23 cellular contexts compared by ENCODE assay signal in the genomic region with DNA sequence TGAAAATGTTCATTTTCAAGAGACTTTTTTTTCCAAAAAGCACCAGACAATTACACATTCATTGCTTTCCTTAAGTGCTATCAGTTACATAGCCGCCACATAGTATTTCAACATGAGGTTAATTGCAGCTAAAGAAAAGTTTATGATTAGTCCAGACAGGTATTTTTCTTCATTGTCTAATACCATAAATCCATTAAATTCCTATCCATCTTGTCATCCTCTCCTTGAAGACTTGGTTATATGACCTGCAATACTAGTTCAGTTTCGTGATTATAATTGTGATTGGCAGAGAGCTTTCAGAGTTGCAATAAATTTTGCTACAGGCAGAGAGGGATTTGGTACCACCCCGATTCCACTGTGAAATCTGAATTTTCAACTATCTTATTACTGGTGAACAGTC.
DNase-seq lines count a peak whose midpoint lies in the region; ATAC-seq, FAIRE-seq and TF ChIP-seq lines count a peak whose summit lies in the region.
"Had no signal": no experiment of that assay in that cellular context is flagged by ENCODE, and none has a peak within 500 bp of the region (broad histone marks: within the 10 kb centered on the region; RNA-seq: fewer than 3 reads in every experiment).

No MANE protein-coding gene starts in this region.

- BruUV-seq in mammary epithelial cell (replicated peaks; lab: Mats Ljungman, UMichigan) (no TSS peak), PC-3 (replicated peaks; lab: Mats Ljungman, UMichigan) (no TSS peak)

- POLR2A ChIA-PET in PC-3 (lab: Charles Lee; ENCODE audit: unreplicated experiment) = no interaction called here

- no peaks in the 10 kb centered on the region for H4K20me1 ChIP-seq in mammary epithelial cell (ENCODE audit: insufficient read depth, low read length)
- H4K20me1 ChIP-seq in PC-3 (ENCODE audit: low read length) = no peaks in the 10 kb centered on the region
- H4K20me1 ChIP-seq: BLaER1 treated with 17β-estradiol and CSF1 and Interleukin-3, amounts not matched to agents 10 nM and 100 nM had no signal

- H2AFZ ChIP-seq in mammary epithelial cell (ENCODE audit: low read depth, low read length) = no peak overlapping the region
- no peak overlapping the region for H2AFZ ChIP-seq in PC-3 (ENCODE audit: low read length)

- H3K4me2 ChIP-seq in mammary epithelial cell (ENCODE audit: insufficient read depth, low read depth, low read length) (no peak overlapping the region), PC-3 (ENCODE audit: low read length) (no peak overlapping the region)
- H3K4me2 ChIP-seq: A549; BLaER1 treated with 17β-estradiol and CSF1 and Interleukin-3, amounts not matched to agents 10 nM and 100 nM had no signal

- WGBS in mammary epithelial cell (ENCODE audit: low coverage, missing lambda C conversion rate) = 56% methylated on average over 3 of the region's 3 CpGs

- H3K27me3 ChIP-seq in mammary epithelial cell (ENCODE audit: insufficient read depth, low read length) = no peaks in the 10 kb centered on the region
- H3K27me3 ChIP-seq in breast epithelium = no peaks in the 10 kb centered on the region
- no peaks in the 10 kb centered on the region for H3K27me3 ChIP-seq in PC-3 (ENCODE audit: low read length)
- no peaks in the 10 kb centered on the region for H3K27me3 ChIP-seq in bronchial epithelial cell (ENCODE audit: control insufficient read depth, insufficient read depth, low read length)
- no peaks in the 10 kb centered on the region for H3K27me3 ChIP-seq in foreskin keratinocyte
- H3K27me3 ChIP-seq: BE2C; BLaER1 treated with 17β-estradiol and CSF1 and Interleukin-3, amounts not matched to agents 10 nM and 100 nM had no signal

- FAIRE-seq in bronchial epithelial cell (lab: Jason Lieb, UNC) (no peak), kidney (lab: Jason Lieb, UNC) (no peak)
- FAIRE-seq: A549, G401.6, GM12892, H1 had no signal

- H3K9me3 ChIP-seq in mammary epithelial cell (replicated peaks; ENCODE audit: insufficient read depth, low read length) (no peaks in the 10 kb centered on the region), breast epithelium (no peaks in the 10 kb centered on the region), PC-3 (ENCODE audit: low read length) (no peaks in the 10 kb centered on the region), kidney (ENCODE audit: control insufficient read depth in 1 of 2, low read length in 2 of 2) (no peaks in the 10 kb centered on the region)
- H3K9me3 ChIP-seq: A549; BE2C; BLaER1 treated with 17β-estradiol and CSF1 and Interleukin-3, amounts not matched to agents 10 nM and 100 nM had no signal

- ATAC-seq in PC-3 (no peak; the same call in 1 of the 2 replicates), foreskin keratinocyte (peak; percentile 89)
- ATAC-seq: A549 had no signal

- no peak overlapping the region for H3K4me3 ChIP-seq in mammary epithelial cell (replicated peaks in 1 of 3; ENCODE audit: insufficient read depth in 1 of 3, low read depth in 2 of 3, low read length in 3 of 3)
- H3K4me3 ChIP-seq in breast epithelium = no peak overlapping the region
- no peak overlapping the region for H3K4me3 ChIP-seq in PC-3 (ENCODE audit: low read length)
- no peak overlapping the region for H3K4me3 ChIP-seq in bronchial epithelial cell (ENCODE audit: low read depth, low read length)
- no peak overlapping the region for H3K4me3 ChIP-seq in kidney (ENCODE audit: low read length in 2 of 2)
- H3K4me3 ChIP-seq: A549; BLaER1 treated with 17β-estradiol and CSF1 and Interleukin-3, amounts not matched to agents 10 nM and 100 nM had no signal

- DNase-seq in mammary epithelial cell (peak; percentile 39), breast epithelium (ENCODE audit: low spot score in 2 of 2) (no peak), PC-3 (peak; percentile 55), bronchial epithelial cell (ENCODE audit: low read depth) (peak; percentile 65), foreskin keratinocyte (peak; percentile 63 to 84), SKM-1 treated with dmso at 0.1 percent for 144 hours (lab: John Stamatoyannopoulos, UW; ENCODE audit: unreplicated experiment) (no peak), kidney (no peak), amygdala (lab: John Stamatoyannopoulos, UW) (no peak)
- DNase-seq: 8988T; ACHN; AML-193; BE2C; CD4-positive, alpha-beta T cell; CD8-positive, alpha-beta memory T cell; DMS53; DMS79 treated with DMSO at 0.1 percent for 48 hours; H7; HCEC 1CT had no signal

- no peaks in the 10 kb centered on the region for H3K79me2 ChIP-seq in mammary epithelial cell (ENCODE audit: insufficient read depth, low read length)
- H3K79me2 ChIP-seq in PC-3 (ENCODE audit: low read length) = no peaks in the 10 kb centered on the region

- no peaks in the 10 kb centered on the region for H3K9me2 ChIP-seq in PC-3 (replicated peaks; ENCODE audit: low read length)

- intact Hi-C loops in mammary epithelial cell (cut with micrococcal nuclease) = no loop called here
- intact Hi-C loops in breast epithelium (cut with DNase I; ENCODE audit: low total_unique reads) = no loop called here
- intact Hi-C loops in PC-3 (cut with micrococcal nuclease) = no loop called here
- intact Hi-C loops in kidney (cut with DNase I) = no loop called here

- CTCF ChIA-PET in mammary epithelial cell (lab: Charles Lee; ENCODE audit: low non-redundant PET) (interaction anchor here (0.6 kb wide), 1 partner anchor 1338 kb away, joined by 4 read pairs; no protein-coding TSS in a partner anchor), PC-3 (lab: Charles Lee) (no interaction called here)

- H3K27ac ChIP-seq in mammary epithelial cell (ENCODE audit: insufficient read depth, low read depth, low read length) (no peak overlapping the region), breast epithelium (no peak overlapping the region), PC-3 (ENCODE audit: low read length) (no peak overlapping the region), foreskin keratinocyte (no peak overlapping the region), kidney (ENCODE audit: low read depth in 2 of 2, low read length in 2 of 2) (no peak overlapping the region)
- H3K27ac ChIP-seq: A549; BLaER1 treated with 17β-estradiol and CSF1 and Interleukin-3, amounts not matched to agents 10 nM and 100 nM had no signal

- TF ChIP-seq CTCF in mammary epithelial cell (conservative IDR thresholded peaks at IDR 0.05 in 1 of 2, IDR thresholded peaks at IDR 0.05 in 1 of 2; ENCODE audit: extremely low read depth in 1 of 2, insufficient read depth in 1 of 2, low read depth in 1 of 2, low read length in 2 of 2) = no peak
- no peak for TF ChIP-seq CTCF in breast epithelium (IDR thresholded peaks at IDR 0.05)
- no peak for TF ChIP-seq CTCF in PC-3 (conservative IDR thresholded peaks at IDR 0.05; ENCODE audit: low read depth, low read length)
- no peak for TF ChIP-seq CTCF in bronchial epithelial cell (IDR thresholded peaks at IDR 0.05; ENCODE audit: insufficient read depth, low read length, severe bottlenecking)
- no peak for TF ChIP-seq CTCF in foreskin keratinocyte (conservative IDR thresholded peaks at IDR 0.05)
- TF ChIP-seq CTCF in kidney (IDR thresholded peaks at IDR 0.05; ENCODE audit: borderline replicate concordance, extremely low read depth, insufficient read depth) = no peak

- TF ChIP-seq POLR2A in breast epithelium (IDR thresholded peaks at IDR 0.05) = no peak

- in situ Hi-C loops in mammary epithelial cell (cut with MboI; ENCODE audit: low sequenced_read_pairs in 2 of 2) = no loop called here

- dilution Hi-C loops in mammary epithelial cell (cut with HindIII; ENCODE audit: low sequenced_read_pairs) = no loop called here

- no peaks in the 10 kb centered on the region for H3K4me1 ChIP-seq in mammary epithelial cell (ENCODE audit: insufficient read depth, low read length)
- no peaks in the 10 kb centered on the region for H3K4me1 ChIP-seq in breast epithelium
- no peaks in the 10 kb centered on the region for H3K4me1 ChIP-seq in PC-3 (ENCODE audit: insufficient read depth, low read length)
- no peaks in the 10 kb centered on the region for H3K4me1 ChIP-seq in foreskin keratinocyte
- no peaks in the 10 kb centered on the region for H3K4me1 ChIP-seq in kidney (ENCODE audit: control insufficient read depth in 1 of 2, insufficient read depth in 1 of 2, low read depth in 1 of 2, low read length in 2 of 2)
- H3K4me1 ChIP-seq: A549; BE2C; BLaER1 treated with 17β-estradiol and CSF1 and Interleukin-3, amounts not matched to agents 10 nM and 100 nM had no signal

- no peaks in the 10 kb centered on the region for H3F3A ChIP-seq in PC-3 (ENCODE audit: low read length, unreplicated experiment)

- H3K9ac ChIP-seq in mammary epithelial cell (ENCODE audit: insufficient read depth, low read length) (no peak overlapping the region), PC-3 (ENCODE audit: low read length) (no peak overlapping the region), kidney (ENCODE audit: low read length in 2 of 2) (no peak overlapping the region)
- H3K9ac ChIP-seq: BLaER1 treated with 17β-estradiol and CSF1 and Interleukin-3, amounts not matched to agents 10 nM and 100 nM had no signal

- no peaks in the 10 kb centered on the region for H3K36me3 ChIP-seq in mammary epithelial cell (ENCODE audit: insufficient read depth, low read length)
- no peaks in the 10 kb centered on the region for H3K36me3 ChIP-seq in breast epithelium
- H3K36me3 ChIP-seq in PC-3 (ENCODE audit: low read depth, low read length) = no peaks in the 10 kb centered on the region
- H3K36me3 ChIP-seq in bronchial epithelial cell (ENCODE audit: control insufficient read depth, insufficient read depth, low read length) = no peaks in the 10 kb centered on the region
- H3K36me3 ChIP-seq in kidney (ENCODE audit: control insufficient read depth in 1 of 2, insufficient read depth in 2 of 2, low read length in 2 of 2) = no peaks in the 10 kb centered on the region
- H3K36me3 ChIP-seq: BE2C; BLaER1 treated with 17β-estradiol and CSF1 and Interleukin-3, amounts not matched to agents 10 nM and 100 nM had no signal

Comparison
In these comparisons a context has a peak if more than half of its experiments do, and no peak if none do; other contexts are left out.
1. DNase-seq: peak in mammary epithelial cell (single experiment), PC-3 (single experiment), bronchial epithelial cell (single experiment) and foreskin keratinocyte (2 of 2); none in breast epithelium (0 of 2), SKM-1 treated with dmso at 0.1 percent for 144 hours (single experiment), kidney (single experiment) and amygdala (0 of 56).